ENCODE assay signal across 28 cellular contexts in genomic region chr14:53668861-53669260, GRCh38.
A peak's percentile ranks its signal among the peaks of the same experiment; 100 is the strongest.
DNase-seq lines count a peak whose midpoint lies in the region; ATAC-seq and TF ChIP-seq lines count a peak whose summit lies in the region.
"Had no signal": no experiment of that assay in that cellular context is flagged by ENCODE, and none has a peak within 500 bp of the region (broad histone marks: within the 10 kb centered on the region; RNA-seq: fewer than 3 reads in every experiment).

No MANE protein-coding gene starts in this region.

- no peaks in the 10 kb centered on the region for H4K20me1 ChIP-seq in IMR-90 (ENCODE audit: insufficient read depth, low read length)

- no peak overlapping the region for H3K23ac ChIP-seq in IMR-90 (ENCODE audit: low read depth, low read length)

- no peak overlapping the region for H3K18ac ChIP-seq in IMR-90 (ENCODE audit: low read depth, low read length)

- no peak overlapping the region for H2AK9ac ChIP-seq in IMR-90 (replicated peaks; ENCODE audit: low read depth, low read length, poor library complexity)

- H2AFZ ChIP-seq in IMR-90 (replicated peaks; ENCODE audit: low read length, poor library complexity) = no peak overlapping the region

- H3K14ac ChIP-seq in IMR-90 (replicated peaks; ENCODE audit: low read depth, low read length) = no peak overlapping the region

- H2BK20ac ChIP-seq in IMR-90 (ENCODE audit: low read depth, low read length) = no peak overlapping the region

- no peak overlapping the region for H3K4ac ChIP-seq in IMR-90 (ENCODE audit: low read depth, low read length)

- peak; percentile 10 for DNase-seq in IMR-90
- peak; percentile 64 for DNase-seq in NOMO-1 treated with dmso at 0.1 percent for 144 hours (lab: John Stamatoyannopoulos, UW; ENCODE audit: unreplicated experiment)
- peak; percentile 50 for DNase-seq in fibroblast of peridontal ligament (ENCODE audit: extremely low read depth)
- peak; percentile 31 for DNase-seq in stromal cell of bone marrow (ENCODE audit: low read depth)
- no peak for DNase-seq in activated T-cell treated with anti-CD3 and anti-CD28 coated beads, Interleukin-2, amount 50 U/mL, for 4 hours
- no peak for DNase-seq in SIG-M5 treated with dmso at 0.1 percent for 504 hours (lab: John Stamatoyannopoulos, UW; ENCODE audit: unreplicated experiment)
- no peak for DNase-seq in activated naive CD4-positive, alpha-beta T cell treated with anti-CD3 and anti-CD28 coated beads, Interleukin-2, amount 50 U/mL, for 72 hours (ENCODE audit: low spot score in 2 of 2)
- DNase-seq: activated CD4-positive, alpha-beta T cell treated with anti-CD3 and anti-CD28 coated beads for 4 hours; activated naive CD4-positive, alpha-beta T cell treated with anti-CD3 and anti-CD28 coated beads, Interleukin-2, amount 50 U/mL, for 16 hours; CD8-positive, alpha-beta memory T cell; GDM1; HFFc6; hypothalamus; left ventricle myocardium superior; midbrain; MM.1S; NCI-H1694; NCI-H2171; NCI-H524; pancreas; SK-N-SH; stimulated activated naive CD8-positive, alpha-beta T cell treated with anti-CD3 and anti-CD28 coated beads, Interleukin-15, Interleukin-2, amounts not matched to agents 100 U/mL and 50 U/mL, for 24 hours; T-helper 17 cell; tibial artery had no signal

- dilution Hi-C loops in IMR-90 (cut with HindIII; ENCODE audit: low sequenced_read_pairs, unreplicated experiment) = no loop called here

- intact Hi-C loops in IMR-90 (cut with micrococcal nuclease) = no loop called here

- no peak overlapping the region for H2BK5ac ChIP-seq in IMR-90 (ENCODE audit: low read depth, low read length, poor library complexity, severe bottlenecking)

- no peak overlapping the region for H3K4me2 ChIP-seq in IMR-90 (ENCODE audit: low read depth, low read length)
- H3K4me2 ChIP-seq: SK-N-SH had no signal

- H3K56ac ChIP-seq in IMR-90 (ENCODE audit: extremely low read depth, insufficient read depth, low read length) = no peak overlapping the region

- no peak overlapping the region for H3K4me3 ChIP-seq in IMR-90 (ENCODE audit: insufficient read depth, low read depth, low read length)
- H3K4me3 ChIP-seq: ascending aorta, pancreas, right atrium auricular region, tibial artery had no signal

- no peaks in the 10 kb centered on the region for H3K9me3 ChIP-seq in IMR-90 (ENCODE audit: control insufficient read depth, insufficient read depth, low read length)
- H3K9me3 ChIP-seq: ascending aorta, pancreas, right atrium auricular region, SK-N-SH, tibial artery had no signal

- TF ChIP-seq CTCF in IMR-90 (conservative IDR thresholded peaks at IDR 0.05; ENCODE audit: low read depth, low read length) = no peak

- no peak overlapping the region for H3K27ac Mint-ChIP-seq in activated naive CD4-positive, alpha-beta T cell treated with anti-CD3 and anti-CD28 coated beads, Interleukin-2, amount 50 U/mL, for 72 hours
- H3K27ac Mint-ChIP-seq: CD8-positive, alpha-beta memory T cell; HFFc6; nephron; T-helper 17 cell had no signal

- H3K4me3 Mint-ChIP-seq in activated T-cell treated with anti-CD3 and anti-CD28 coated beads, Interleukin-2, amount 50 U/mL, for 4 hours = no peak overlapping the region
- H3K4me3 Mint-ChIP-seq: CD8-positive, alpha-beta memory T cell; HFFc6; nephron; T-helper 17 cell had no signal

- BruUV-seq in IMR-90 (replicated peaks; lab: Mats Ljungman, UMichigan) = no TSS peak

- no peak for ATAC-seq in IMR-90 (ENCODE audit: low read depth)
- no peak for ATAC-seq in activated T-cell treated with anti-CD3 and anti-CD28 coated beads, Interleukin-2, amount 50 U/mL, for 4 hours
- ATAC-seq in activated naive CD4-positive, alpha-beta T cell treated with anti-CD3 and anti-CD28 coated beads, Interleukin-2, amount 50 U/mL, for 72 hours = no peak
- ATAC-seq: left ventricle myocardium superior; pancreas; stimulated activated naive CD8-positive, alpha-beta T cell treated with anti-CD3 and anti-CD28 coated beads, Interleukin-15, Interleukin-2, amounts not matched to agents 100 U/mL and 50 U/mL, for 24 hours; T-helper 17 cell had no signal

- no peak overlapping the region for H3K27ac ChIP-seq in IMR-90 (ENCODE audit: insufficient read depth, low read length)
- H3K27ac ChIP-seq: ascending aorta, pancreas, right atrium auricular region, RWPE1, tibial artery had no signal

- no peaks in the 10 kb centered on the region for H3K79me1 ChIP-seq in IMR-90 (ENCODE audit: low read depth in 1 of 2, low read length in 2 of 2)

- POLR2A ChIA-PET in IMR-90 (lab: Charles Lee; ENCODE audit: unreplicated experiment) = no interaction called here

- no peak overlapping the region for H2AK5ac ChIP-seq in IMR-90 (ENCODE audit: low read depth, low read length)

- H3K27me3 Mint-ChIP-seq in activated T-cell treated with anti-CD3 and anti-CD28 coated beads, Interleukin-2, amount 50 U/mL, for 4 hours (ENCODE audit: low read depth) = no peaks in the 10 kb centered on the region
- H3K27me3 Mint-ChIP-seq: CD8-positive, alpha-beta memory T cell; T-helper 17 cell had no signal

- H4K91ac ChIP-seq in IMR-90 (ENCODE audit: insufficient read depth, low read depth, low read length) = no peak overlapping the region

- no peak for TF ChIP-seq RAD21 in IMR-90 (IDR thresholded peaks at IDR 0.05; ENCODE audit: low read length)

- no peak for TF ChIP-seq POLR2A in IMR-90 (IDR thresholded peaks at IDR 0.05; ENCODE audit: low read depth, low read length)

- no peak overlapping the region for H4K5ac ChIP-seq in IMR-90 (ENCODE audit: low read depth, low read length)

- CTCF ChIA-PET in IMR-90 (lab: Yijun Ruan, JAX) = no interaction called here

- in situ Hi-C loops in IMR-90 (cut with MboI; ENCODE audit: low sequenced_read_pairs) = no loop called here

- H3K9me3 Mint-ChIP-seq in activated T-cell treated with anti-CD3 and anti-CD28 coated beads, Interleukin-2, amount 50 U/mL, for 4 hours = peaks cover 4% of the 10 kb centered on the region
- H3K9me3 Mint-ChIP-seq in activated naive CD4-positive, alpha-beta T cell treated with anti-CD3 and anti-CD28 coated beads, Interleukin-2, amount 50 U/mL, for 72 hours = peaks cover 0 to 13% of the 10 kb centered on the region in 2 donors
- H3K9me3 Mint-ChIP-seq: HFFc6, nephron had no signal

- no peaks in the 10 kb centered on the region for H3K36me3 Mint-ChIP-seq in activated T-cell treated with anti-CD3 and anti-CD28 coated beads, Interleukin-2, amount 50 U/mL, for 4 hours (ENCODE audit: insufficient read depth)
- H3K36me3 Mint-ChIP-seq in activated naive CD4-positive, alpha-beta T cell treated with anti-CD3 and anti-CD28 coated beads, Interleukin-2, amount 50 U/mL, for 72 hours = no peaks in the 10 kb centered on the region
- H3K36me3 Mint-ChIP-seq: CD8-positive, alpha-beta memory T cell had no signal

- no peak overlapping the region for H2BK120ac ChIP-seq in IMR-90 (ENCODE audit: low read depth, low read length)

- H3K36me3 ChIP-seq in IMR-90 (ENCODE audit: control insufficient read depth, insufficient read depth, low read length) = no peaks in the 10 kb centered on the region
- H3K36me3 ChIP-seq: ascending aorta, pancreas, right atrium auricular region, tibial artery had no signal

- H2BK15ac ChIP-seq in IMR-90 (ENCODE audit: low read depth, low read length) = no peak overlapping the region

- peaks cover 4% of the 10 kb centered on the region; the same call in 1 of the 2 replicates for H3K4me1 ChIP-seq in IMR-90 (ENCODE audit: control insufficient read depth, insufficient read depth, low read length)
- H3K4me1 ChIP-seq: ascending aorta, pancreas, right atrium auricular region, tibial artery had no signal

- H3K27me3 ChIP-seq in IMR-90 (ENCODE audit: control insufficient read depth, insufficient read depth, low read length) = peaks cover 8% of the 10 kb centered on the region
- H3K27me3 ChIP-seq: ascending aorta, pancreas, right atrium auricular region, tibial artery had no signal

- H4K8ac ChIP-seq in IMR-90 (ENCODE audit: low read depth in 2 of 2, low read length in 2 of 2) = no peak overlapping the region

- no peaks in the 10 kb centered on the region for H3K9me1 ChIP-seq in IMR-90 (ENCODE audit: insufficient read depth, low read length)

- WGBS in IMR-90 (ENCODE audit: extremely low coverage in 2 of 2, insufficient read length in 1 of 2), 2 experiments = 100% methylated on average over 1 of the region's 4 CpGs; no CpG with 5 or more reads in 1 of the 2 experiments

- H3K4me1 Mint-ChIP-seq in activated T-cell treated with anti-CD3 and anti-CD28 coated beads, Interleukin-2, amount 50 U/mL, for 4 hours (ENCODE audit: low read depth) = no peaks in the 10 kb centered on the region
- H3K4me1 Mint-ChIP-seq: CD8-positive, alpha-beta memory T cell; nephron; T-helper 17 cell had no signal

- no peak overlapping the region for H3K9ac ChIP-seq in IMR-90 (ENCODE audit: low read depth, low read length)
- H3K9ac ChIP-seq: SK-N-SH had no signal

TF ChIP-seq in IMR-90, 13 proteins besides CTCF, POLR2A, EP300 and RAD21:
- TF ChIP-seq MAFK (IDR thresholded peaks at IDR 0.05; ENCODE audit: low read depth, low read length) (no peak), CEBPB (IDR thresholded peaks at IDR 0.05; ENCODE audit: low read depth, low read length) (no peak), RFX5 (IDR thresholded peaks at IDR 0.05; ENCODE audit: low read depth, low read length) (no peak), FOS (IDR thresholded peaks at IDR 0.05; ENCODE audit: low read depth, low read length) (no peak), RCOR1 (IDR thresholded peaks at IDR 0.05; ENCODE audit: insufficient replicate concordance, low read length) (no peak), NFE2L2 (IDR thresholded peaks at IDR 0.05; ENCODE audit: low read depth, low read length) (no peak), CHD1 (IDR thresholded peaks at IDR 0.05; ENCODE audit: low read depth, low read length) (no peak), USF2 (IDR thresholded peaks at IDR 0.05; ENCODE audit: low read depth, low read length) (no peak), BHLHE40 (IDR thresholded peaks at IDR 0.05; ENCODE audit: low read depth, low read length) (no peak)
TF ChIP-seq in IMR-90: peak in this region for 0.

Comparison
In these comparisons a context has a peak if more than half of its experiments do, and no peak if none do; other contexts are left out.
1. DNase-seq: peak in IMR-90 (single experiment), NOMO-1 treated with dmso at 0.1 percent for 144 hours (single experiment), fibroblast of peridontal ligament (single experiment) and stromal cell of bone marrow (single experiment); none in activated T-cell treated with anti-CD3 and anti-CD28 coated beads, Interleukin-2, amount 50 U/mL, for 4 hours (single experiment), SIG-M5 treated with dmso at 0.1 percent for 504 hours (single experiment) and activated naive CD4-positive, alpha-beta T cell treated with anti-CD3 and anti-CD28 coated beads, Interleukin-2, amount 50 U/mL, for 72 hours (0 of 2).